Comparison of ENCODE assay signal across 10 cellular contexts in the genomic region with DNA sequence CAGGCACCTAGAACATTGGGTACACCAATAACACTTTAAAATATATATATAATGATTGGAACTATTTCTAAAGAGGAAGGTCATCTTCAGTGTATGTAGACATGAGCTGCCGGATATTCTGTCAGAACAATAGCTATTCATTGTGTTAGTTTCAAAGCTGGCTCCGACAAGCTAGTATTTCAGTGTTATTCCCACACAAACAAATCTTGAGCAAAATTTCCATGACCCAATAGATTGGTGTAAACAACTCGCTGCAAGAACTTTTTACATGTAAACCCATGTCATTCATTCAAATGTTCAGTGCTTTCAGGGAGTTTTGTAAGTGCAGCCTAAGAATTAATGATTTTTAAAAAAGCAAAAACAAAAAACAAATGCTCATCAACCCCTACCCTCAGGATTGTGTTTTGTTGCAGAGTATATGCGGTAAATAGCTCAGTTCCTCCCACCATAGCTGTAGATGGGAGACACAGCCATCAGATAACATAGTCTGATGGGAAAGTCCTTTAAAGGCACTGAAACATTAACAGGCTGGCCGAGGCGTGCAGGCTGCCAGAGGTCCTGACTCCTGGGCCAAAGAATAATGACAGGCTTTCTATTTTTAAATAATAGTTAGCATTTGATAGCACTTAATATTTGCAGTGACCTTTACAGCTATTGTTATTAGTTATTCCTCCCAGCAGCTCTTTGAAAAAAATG.
DNase-seq lines count a peak whose midpoint lies in the region; ATAC-seq and TF ChIP-seq lines count a peak whose summit lies in the region.
"Had no signal": no experiment of that assay in that cellular context is flagged by ENCODE, and none has a peak within 500 bp of the region (broad histone marks: within the 10 kb centered on the region; RNA-seq: fewer than 3 reads in every experiment).

No MANE protein-coding gene starts in this region.

- H2BK15ac ChIP-seq in mesenchymal stem cell (ENCODE audit: low read depth, poor library complexity, severe bottlenecking), result no peak overlapping the region

- H2BK12ac ChIP-seq in mesenchymal stem cell (ENCODE audit: low read length in 2 of 2), result no peak overlapping the region

- no peaks in the 10 kb centered on the region for H3K9me2 ChIP-seq in SK-N-SH

- H3K23ac ChIP-seq in mesenchymal stem cell (ENCODE audit: low read length in 2 of 2), result no peak overlapping the region

- H3K27ac ChIP-seq in SK-N-SH (ENCODE audit: low read depth in 2 of 2, low read length in 1 of 2), result peak overlapping the region; percentile 8 to 89; a peak in 3 of 4 replicates
- peak overlapping the region; percentile 76 for H3K27ac ChIP-seq in mesenchymal stem cell (ENCODE audit: low read length, poor library complexity, severe bottlenecking)
- peak overlapping the region in 1 of 2 donors; percentile 36 for H3K27ac ChIP-seq in prostate gland
- H3K27ac ChIP-seq in naive thymus-derived CD4-positive, alpha-beta T cell (ENCODE audit: low read depth, low read length), result no peak overlapping the region

- TF ChIP-seq RAD21 in SK-N-SH (IDR thresholded peaks at IDR 0.05; ENCODE audit: low read length), result no peak

- no peak for TF ChIP-seq CTCF in SK-N-SH (IDR thresholded peaks at IDR 0.05)
- no peak for TF ChIP-seq CTCF in prostate gland (IDR thresholded peaks at IDR 0.05)

- H3K4me3 Mint-ChIP-seq in naive thymus-derived CD4-positive, alpha-beta T cell, result peak overlapping the region in 3 of 10 donors; percentile 20 to 50 (median 24)

- no peaks in the 10 kb centered on the region for H3K79me1 ChIP-seq in mesenchymal stem cell (replicated peaks; ENCODE audit: low read length, poor library complexity, severe bottlenecking)

- TF ChIP-seq POLR2A in prostate gland (IDR thresholded peaks at IDR 0.05), result no peak

- H4K8ac ChIP-seq in mesenchymal stem cell (ENCODE audit: low read length), result no peak overlapping the region

- H3K79me2 ChIP-seq in SK-N-SH (ENCODE audit: insufficient read depth), result no peaks in the 10 kb centered on the region

- no peaks in the 10 kb centered on the region for H3K36me3 Mint-ChIP-seq in naive thymus-derived CD4-positive, alpha-beta T cell

- peak overlapping the region in 4 of 9 donors; percentile 43 to 83 (median 74) for H3K27ac Mint-ChIP-seq in naive thymus-derived CD4-positive, alpha-beta T cell

- no peak overlapping the region for H4K91ac ChIP-seq in mesenchymal stem cell (ENCODE audit: low read length)

- H3K36me3 ChIP-seq in SK-N-SH (replicated peaks in 1 of 2; ENCODE audit: control insufficient read depth in 1 of 2, insufficient read depth in 2 of 2, low read length in 1 of 2), result no peaks in the 10 kb centered on the region
- H3K36me3 ChIP-seq in mesenchymal stem cell (ENCODE audit: control insufficient read depth in 1 of 2, insufficient read depth in 2 of 2, low read depth in 1 of 2, low read length in 2 of 2), result no peaks in the 10 kb centered on the region
- no peaks in the 10 kb centered on the region for H3K36me3 ChIP-seq in prostate gland
- no peaks in the 10 kb centered on the region for H3K36me3 ChIP-seq in naive thymus-derived CD4-positive, alpha-beta T cell (ENCODE audit: control insufficient read depth in 2 of 3, insufficient read depth in 3 of 3, low read length in 3 of 3)

- POLR2A ChIA-PET in SK-N-SH (lab: Yijun Ruan, JAX), result no interaction called here
- POLR2A ChIA-PET in naive thymus-derived CD4-positive, alpha-beta T cell (lab: Charles Lee), result interaction anchor here (0.7 to 1.7 kb wide), 5 partner anchors 11 to 900 kb away, joined by 3 to 5 read pairs (median 4); a partner anchor contains a TSS

- H3K9me3 Mint-ChIP-seq in naive thymus-derived CD4-positive, alpha-beta T cell, result no peaks in the 10 kb centered on the region

- ATAC-seq in GM18870 (IDR thresholded peaks at IDR 0.05; ENCODE audit: unreplicated experiment) (no peak), HG03097 (IDR thresholded peaks at IDR 0.05; ENCODE audit: low FRiP score, unreplicated experiment) (no peak)
- no peak for ATAC-seq in naive thymus-derived CD4-positive, alpha-beta T cell

- TF ChIP-seq EP300 in SK-N-SH (IDR thresholded peaks at IDR 0.05; ENCODE audit: borderline replicate concordance in 1 of 2, low read depth in 1 of 2, low read length in 1 of 2), result no peak

- no peaks in the 10 kb centered on the region for H3K27me3 Mint-ChIP-seq in naive thymus-derived CD4-positive, alpha-beta T cell

- DNase-seq in SK-N-SH, result no peak
- DNase-seq in fibroblast of gingiva (ENCODE audit: low read depth), result peak; percentile 23
- peak; percentile 80 for DNase-seq in mesenchymal stem cell
- DNase-seq in superior temporal gyrus (ENCODE audit: extremely low spot score), result peak; percentile 65
- no peak for DNase-seq in prostate gland (ENCODE audit: low spot score)
- DNase-seq in naive thymus-derived CD4-positive, alpha-beta T cell, result no peak
- DNase-seq: activated CD8-positive, alpha-beta memory T cell treated with anti-CD3 and anti-CD28 coated beads, Interleukin-2, amount 50 U/mL, for 4 hours; cerebellar nuclear complex had no signal

- WGBS in SK-N-SH (ENCODE audit: low lambda C conversion rate), result 76% methylated on average over 6 of the region's 6 CpGs
- 79% methylated on average over 3 of the region's 6 CpGs for WGBS in mesenchymal stem cell
- WGBS in prostate gland, result 67% methylated on average over 6 of the region's 6 CpGs

- no peak overlapping the region for H2BK120ac ChIP-seq in mesenchymal stem cell (ENCODE audit: low read depth, low read length)

- H3K4me3 ChIP-seq in SK-N-SH (ENCODE audit: low read depth in 2 of 2, low read length in 1 of 2) (peak overlapping the region in 1 of 2 experiments; percentile 11; a peak in 1 of 4 replicates), mesenchymal stem cell (ENCODE audit: insufficient read depth in 1 of 2, low read depth in 1 of 2, low read length in 2 of 2) (no peak overlapping the region), prostate gland (no peak overlapping the region)
- no peak overlapping the region for H3K4me3 ChIP-seq in naive thymus-derived CD4-positive, alpha-beta T cell (ENCODE audit: low read length)

- H2AFZ ChIP-seq in SK-N-SH (ENCODE audit: low read depth) (no peak overlapping the region), mesenchymal stem cell (ENCODE audit: low read depth, low read length) (no peak overlapping the region)

- no peaks in the 10 kb centered on the region for H4K20me1 ChIP-seq in SK-N-SH (ENCODE audit: insufficient read depth)

- H3K4me1 ChIP-seq in SK-N-SH (ENCODE audit: control insufficient read depth in 1 of 2, insufficient read depth in 2 of 2, low read depth in 1 of 2, low read length in 1 of 2), result peaks cover 0 to 15% of the 10 kb centered on the region in 2 experiments; a peak in 1 of 4 replicates
- H3K4me1 ChIP-seq in mesenchymal stem cell (ENCODE audit: control insufficient read depth, insufficient read depth, low read depth, low read length), result peaks cover 3% of the 10 kb centered on the region
- no peaks in the 10 kb centered on the region for H3K4me1 ChIP-seq in prostate gland (replicated peaks)
- no peaks in the 10 kb centered on the region for H3K4me1 ChIP-seq in naive thymus-derived CD4-positive, alpha-beta T cell (ENCODE audit: control insufficient read depth in 2 of 2, insufficient read depth in 2 of 2, low read length in 2 of 2)

- H3K9ac ChIP-seq in SK-N-SH, result peak overlapping the region; percentile 36; the same call in 1 of the 2 replicates
- H3K9ac ChIP-seq in mesenchymal stem cell (ENCODE audit: low read length), result peak overlapping the region; percentile 59

- peaks cover 16% of the 10 kb centered on the region for H3F3A ChIP-seq in SK-N-SH (replicated peaks; ENCODE audit: insufficient read depth)

- no peaks in the 10 kb centered on the region for H3K27me3 ChIP-seq in SK-N-SH (ENCODE audit: insufficient read depth)
- no peaks in the 10 kb centered on the region for H3K27me3 ChIP-seq in mesenchymal stem cell (ENCODE audit: control insufficient read depth in 1 of 2, insufficient read depth in 1 of 2, low read length in 2 of 2)
- H3K27me3 ChIP-seq in prostate gland (replicated peaks; ENCODE audit: insufficient read depth), result no peaks in the 10 kb centered on the region
- H3K27me3 ChIP-seq in naive thymus-derived CD4-positive, alpha-beta T cell (ENCODE audit: control insufficient read depth in 2 of 2, insufficient read depth in 2 of 2, low read length in 2 of 2), result no peaks in the 10 kb centered on the region

- no peak overlapping the region for H2BK5ac ChIP-seq in mesenchymal stem cell (ENCODE audit: low read depth, low read length, poor library complexity, severe bottlenecking)

- H3K4me2 ChIP-seq in SK-N-SH (peak overlapping the region; percentile 60), mesenchymal stem cell (ENCODE audit: low read length, poor library complexity, severe bottlenecking) (peak overlapping the region; percentile 33)

- no peak overlapping the region for H2AK5ac ChIP-seq in mesenchymal stem cell (ENCODE audit: low read length, severe bottlenecking)

- no peak overlapping the region for H3K4ac ChIP-seq in mesenchymal stem cell (ENCODE audit: low read depth in 1 of 2, low read length in 2 of 2)

- H3K14ac ChIP-seq in mesenchymal stem cell (ENCODE audit: low read length in 2 of 2), result no peak overlapping the region

- H3K18ac ChIP-seq in mesenchymal stem cell (ENCODE audit: low read depth in 1 of 2, low read length in 2 of 2), result no peak overlapping the region

- intact Hi-C loops in prostate gland (cut with DNase I), result no loop called here
- intact Hi-C loops in naive thymus-derived CD4-positive, alpha-beta T cell (cut with micrococcal nuclease), result loop anchor here (1.0 to 5.0 kb wide), 8 partner anchors 19 to 634 kb away; a partner anchor contains a TSS

- peaks cover 7 to 18% (median 11%) of the 10 kb centered on the region in 7 donors for H3K4me1 Mint-ChIP-seq in naive thymus-derived CD4-positive, alpha-beta T cell

- H3K9me3 ChIP-seq in SK-N-SH, result no peaks in the 10 kb centered on the region
- no peaks in the 10 kb centered on the region for H3K9me3 ChIP-seq in mesenchymal stem cell (ENCODE audit: control insufficient read depth, low read length)
- no peaks in the 10 kb centered on the region for H3K9me3 ChIP-seq in prostate gland
- no peaks in the 10 kb centered on the region for H3K9me3 ChIP-seq in naive thymus-derived CD4-positive, alpha-beta T cell (ENCODE audit: control insufficient read depth in 2 of 3, low read length in 3 of 3)

- CTCF ChIA-PET in SK-N-SH (lab: Yijun Ruan, JAX), result interaction anchor here (0.7 to 8.0 kb wide), 19 partner anchors 8 to 633 kb away, joined by 3 to 72 read pairs (median 3); no protein-coding TSS in a partner anchor
- CTCF ChIA-PET in naive thymus-derived CD4-positive, alpha-beta T cell (lab: Charles Lee), result interaction anchor here (0.6 to 7.2 kb wide), 18 partner anchors 8 to 634 kb away, joined by 3 to 87 read pairs (median 4); a partner anchor contains a TSS

TF ChIP-seq in SK-N-SH, 30 proteins besides CTCF, POLR2A, EP300 and RAD21:
- TF ChIP-seq RFX5 (IDR thresholded peaks at IDR 0.05; ENCODE audit: low read length) (no peak), TCF12 (IDR thresholded peaks at IDR 0.05) (no peak), NFIC (IDR thresholded peaks at IDR 0.05; ENCODE audit: borderline replicate concordance) (no peak), RXRA (IDR thresholded peaks at IDR 0.05; ENCODE audit: borderline replicate concordance, low read depth) (no peak), RCOR1 (IDR thresholded peaks at IDR 0.05; ENCODE audit: low read length) (no peak), FOXM1 (IDR thresholded peaks at IDR 0.05; ENCODE audit: low read depth) (no peak), SIN3A (IDR thresholded peaks at IDR 0.05; ENCODE audit: borderline replicate concordance, low read depth, low read length) (no peak), JUND (IDR thresholded peaks at IDR 0.05) (no peak)

Comparison
In these comparisons a context has a peak if more than half of its experiments do, and no peak if none do; other contexts are left out.
1. DNase-seq: peak in fibroblast of gingiva (single experiment), mesenchymal stem cell (single experiment) and superior temporal gyrus (single experiment); none in SK-N-SH (single experiment), prostate gland (single experiment) and naive thymus-derived CD4-positive, alpha-beta T cell (0 of 9).